Comparison of ENCODE assay signal across 1 cellular context in the genomic region with DNA sequence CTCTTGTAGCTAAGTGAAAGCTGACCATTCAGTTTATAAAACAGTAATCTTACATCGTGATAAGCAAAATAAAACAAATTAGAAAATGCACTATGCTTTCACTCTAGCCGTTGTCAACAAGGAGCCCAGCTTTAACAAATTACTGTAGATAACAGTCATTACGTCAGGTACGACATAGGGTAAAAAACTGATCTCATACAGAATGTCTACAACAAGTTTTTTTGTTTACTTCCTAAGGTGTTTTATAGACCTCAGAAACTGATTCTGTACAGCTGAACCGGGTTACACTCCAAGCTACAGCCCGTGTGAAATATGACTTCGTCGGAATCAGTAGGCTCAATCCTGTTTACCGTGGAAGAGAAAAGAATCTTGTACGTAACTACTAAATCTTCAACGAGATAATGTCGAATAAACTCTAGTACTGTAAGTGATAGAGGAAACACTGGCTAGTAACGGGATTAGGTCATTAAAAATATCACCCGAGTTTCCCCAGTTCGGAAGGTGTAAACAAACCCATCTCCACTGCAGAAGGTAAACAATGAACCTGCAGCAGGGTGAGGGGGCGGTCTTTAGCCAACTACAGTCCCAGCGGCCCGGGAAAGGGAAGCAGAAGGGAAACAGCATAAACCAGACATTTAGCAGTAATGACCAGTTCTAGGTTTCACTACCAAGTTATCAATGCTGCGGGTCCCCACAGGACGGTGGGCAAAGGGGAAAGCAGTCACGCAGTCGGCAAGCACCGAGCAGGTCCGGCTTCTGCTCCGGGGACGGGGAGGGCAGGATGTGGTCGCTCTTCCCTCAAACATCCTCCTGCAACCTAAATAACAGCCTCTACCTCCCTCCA.
TF ChIP-seq lines count a peak whose summit lies in the region.

No MANE protein-coding gene starts in this region.

TF ChIP-seq in HepG2, 621 proteins besides CTCF, POLR2A, EP300 and RAD21 (continued from another document and continues in another):
- TF ChIP-seq SOX6 (IDR thresholded peaks at IDR 0.05) (no peak), SOX6 (CRISPR knock-in tag; IDR thresholded peaks at IDR 0.05) (peak; percentile 37), MBD4 (IDR thresholded peaks at IDR 0.05; ENCODE audit: borderline replicate concordance, low read length) (no peak), PHF21A (CRISPR knock-in tag; IDR thresholded peaks at IDR 0.05) (peak; percentile 37; the same call in 1 of the 2 replicates), MAX (IDR thresholded peaks at IDR 0.05) (peak; percentile 32; the same call in 1 of the 2 replicates), ZGPAT (CRISPR knock-in tag; IDR thresholded peaks at IDR 0.05) (peak; percentile 33), ATF7-NPFF (CRISPR knock-in tag; IDR thresholded peaks at IDR 0.05; ENCODE audit: low read depth) (no peak; the same call in 1 of the 2 replicates), SRF (IDR thresholded peaks at IDR 0.05; ENCODE audit: low read depth, low read length) (no peak), SALL1 (CRISPR knock-in tag; IDR thresholded peaks at IDR 0.05) (peak; percentile 62; the same call in 1 of the 2 replicates), FOXA1 (IDR thresholded peaks at IDR 0.05) (0 out of 2 replicates have a peak, but pooled peaks have one; percentile 30), FOXA1 (CRISPR knock-in tag; IDR thresholded peaks at IDR 0.05) (peak; percentile 84), ZNF574 (CRISPR knock-in tag; IDR thresholded peaks at IDR 0.05) (0 out of 2 replicates have a peak, but pooled peaks have one; percentile 26), HDAC2 (CRISPR knock-in tag; IDR thresholded peaks at IDR 0.05) (0 out of 2 replicates have a peak, but pooled peaks have one; percentile 10), ZNF383 (CRISPR knock-in tag; IDR thresholded peaks at IDR 0.05; ENCODE audit: borderline replicate concordance) (no peak), ZNF136 (CRISPR knock-in tag; IDR thresholded peaks at IDR 0.05; ENCODE audit: low read depth) (no peak), SRSF1 (optimal IDR thresholded peaks at IDR 0.05; ENCODE audit: low read depth, low read length) (no peak), HOMEZ (CRISPR knock-in tag; IDR thresholded peaks at IDR 0.05; ENCODE audit: low read depth) (0 out of 2 replicates have a peak, but pooled peaks have one; percentile 16), THRA (CRISPR knock-in tag; IDR thresholded peaks at IDR 0.05; ENCODE audit: borderline replicate concordance) (0 out of 2 replicates have a peak, but pooled peaks have one; percentile 34), CSRNP1 (CRISPR knock-in tag; IDR thresholded peaks at IDR 0.05) (0 out of 2 replicates have a peak, but pooled peaks have one; percentile 22), ASH2L (IDR thresholded peaks at IDR 0.05; ENCODE audit: insufficient read length, low read depth, low read length) (peak; percentile 51), ZNF577 (CRISPR knock-in tag; IDR thresholded peaks at IDR 0.05; ENCODE audit: borderline replicate concordance, low read depth) (no peak), MTA3 (CRISPR knock-in tag; IDR thresholded peaks at IDR 0.05) (no peak), ZNF205 (CRISPR knock-in tag; IDR thresholded peaks at IDR 0.05) (0 out of 2 replicates have a peak, but pooled peaks have one; percentile 17), MIER2 (CRISPR knock-in tag; IDR thresholded peaks at IDR 0.05) (no peak), GATAD2A (CRISPR knock-in tag; IDR thresholded peaks at IDR 0.05) (peak; percentile 52), POLR2AphosphoS5 (IDR thresholded peaks at IDR 0.05; ENCODE audit: low read depth, low read length) (peak; percentile 50; the same call in 1 of the 2 replicates), CBX5 (CRISPR knock-in tag; IDR thresholded peaks at IDR 0.05; ENCODE audit: borderline replicate concordance) (peak; percentile 31; the same call in 1 of the 2 replicates), ZNF782 (CRISPR knock-in tag; IDR thresholded peaks at IDR 0.05; ENCODE audit: borderline replicate concordance) (0 out of 2 replicates have a peak, but pooled peaks have one; percentile 60), ZNF580 (CRISPR knock-in tag; IDR thresholded peaks at IDR 0.05; ENCODE audit: borderline replicate concordance, low read depth) (peak; percentile 63; the same call in 1 of the 2 replicates), RXRA (CRISPR knock-in tag; IDR thresholded peaks at IDR 0.05) (0 out of 2 replicates have a peak, but pooled peaks have one; percentile 11), ISL2 (CRISPR knock-in tag; IDR thresholded peaks at IDR 0.05) (no peak), ZNF780A (CRISPR knock-in tag; IDR thresholded peaks at IDR 0.05) (no peak), RXRB (CRISPR knock-in tag; IDR thresholded peaks at IDR 0.05; ENCODE audit: borderline replicate concordance) (peak; percentile 47; the same call in 1 of the 2 replicates), NFE2L1 (CRISPR knock-in tag; IDR thresholded peaks at IDR 0.05; ENCODE audit: borderline replicate concordance) (no peak)
- TF ChIP-seq, protein P1, sequence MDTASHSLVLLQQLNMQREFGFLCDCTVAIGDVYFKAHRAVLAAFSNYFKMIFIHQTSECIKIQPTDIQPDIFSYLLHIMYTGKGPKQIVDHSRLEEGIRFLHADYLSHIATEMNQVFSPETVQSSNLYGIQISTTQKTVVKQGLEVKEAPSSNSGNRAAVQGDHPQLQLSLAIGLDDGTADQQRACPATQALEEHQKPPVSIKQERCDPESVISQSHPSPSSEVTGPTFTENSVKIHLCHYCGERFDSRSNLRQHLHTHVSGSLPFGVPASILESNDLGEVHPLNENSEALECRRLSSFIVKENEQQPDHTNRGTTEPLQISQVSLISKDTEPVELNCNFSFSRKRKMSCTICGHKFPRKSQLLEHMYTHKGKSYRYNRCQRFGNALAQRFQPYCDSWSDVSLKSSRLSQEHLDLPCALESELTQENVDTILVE (CRISPR knock-in tag; IDR thresholded peaks at IDR 0.05), result peak; percentile 36; the same call in 1 of the 2 replicates
- TF ChIP-seq, protein P2, sequence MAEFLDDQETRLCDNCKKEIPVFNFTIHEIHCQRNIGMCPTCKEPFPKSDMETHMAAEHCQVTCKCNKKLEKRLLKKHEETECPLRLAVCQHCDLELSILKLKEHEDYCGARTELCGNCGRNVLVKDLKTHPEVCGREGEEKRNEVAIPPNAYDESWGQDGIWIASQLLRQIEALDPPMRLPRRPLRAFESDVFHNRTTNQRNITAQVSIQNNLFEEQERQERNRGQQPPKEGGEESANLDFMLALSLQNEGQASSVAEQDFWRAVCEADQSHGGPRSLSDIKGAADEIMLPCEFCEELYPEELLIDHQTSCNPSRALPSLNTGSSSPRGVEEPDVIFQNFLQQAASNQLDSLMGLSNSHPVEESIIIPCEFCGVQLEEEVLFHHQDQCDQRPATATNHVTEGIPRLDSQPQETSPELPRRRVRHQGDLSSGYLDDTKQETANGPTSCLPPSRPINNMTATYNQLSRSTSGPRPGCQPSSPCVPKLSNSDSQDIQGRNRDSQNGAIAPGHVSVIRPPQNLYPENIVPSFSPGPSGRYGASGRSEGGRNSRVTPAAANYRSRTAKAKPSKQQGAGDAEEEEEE (CRISPR knock-in tag; IDR thresholded peaks at IDR 0.05; ENCODE audit: borderline replicate concordance), result 0 out of 2 replicates have a peak, but pooled peaks have one; percentile 56
- TF ChIP-seq, protein P3, sequence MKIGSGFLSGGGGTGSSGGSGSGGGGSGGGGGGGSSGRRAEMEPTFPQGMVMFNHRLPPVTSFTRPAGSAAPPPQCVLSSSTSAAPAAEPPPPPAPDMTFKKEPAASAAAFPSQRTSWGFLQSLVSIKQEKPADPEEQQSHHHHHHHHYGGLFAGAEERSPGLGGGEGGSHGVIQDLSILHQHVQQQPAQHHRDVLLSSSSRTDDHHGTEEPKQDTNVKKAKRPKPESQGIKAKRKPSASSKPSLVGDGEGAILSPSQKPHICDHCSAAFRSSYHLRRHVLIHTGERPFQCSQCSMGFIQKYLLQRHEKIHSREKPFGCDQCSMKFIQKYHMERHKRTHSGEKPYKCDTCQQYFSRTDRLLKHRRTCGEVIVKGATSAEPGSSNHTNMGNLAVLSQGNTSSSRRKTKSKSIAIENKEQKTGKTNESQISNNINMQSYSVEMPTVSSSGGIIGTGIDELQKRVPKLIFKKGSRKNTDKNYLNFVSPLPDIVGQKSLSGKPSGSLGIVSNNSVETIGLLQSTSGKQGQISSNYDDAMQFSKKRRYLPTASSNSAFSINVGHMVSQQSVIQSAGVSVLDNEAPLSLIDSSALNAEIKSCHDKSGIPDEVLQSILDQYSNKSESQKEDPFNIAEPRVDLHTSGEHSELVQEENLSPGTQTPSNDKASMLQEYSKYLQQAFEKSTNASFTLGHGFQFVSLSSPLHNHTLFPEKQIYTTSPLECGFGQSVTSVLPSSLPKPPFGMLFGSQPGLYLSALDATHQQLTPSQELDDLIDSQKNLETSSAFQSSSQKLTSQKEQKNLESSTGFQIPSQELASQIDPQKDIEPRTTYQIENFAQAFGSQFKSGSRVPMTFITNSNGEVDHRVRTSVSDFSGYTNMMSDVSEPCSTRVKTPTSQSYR (CRISPR knock-in tag; IDR thresholded peaks at IDR 0.05; ENCODE audit: borderline replicate concordance), result peak; percentile 43; the same call in 1 of the 2 replicates
